In the genomic region with DNA sequence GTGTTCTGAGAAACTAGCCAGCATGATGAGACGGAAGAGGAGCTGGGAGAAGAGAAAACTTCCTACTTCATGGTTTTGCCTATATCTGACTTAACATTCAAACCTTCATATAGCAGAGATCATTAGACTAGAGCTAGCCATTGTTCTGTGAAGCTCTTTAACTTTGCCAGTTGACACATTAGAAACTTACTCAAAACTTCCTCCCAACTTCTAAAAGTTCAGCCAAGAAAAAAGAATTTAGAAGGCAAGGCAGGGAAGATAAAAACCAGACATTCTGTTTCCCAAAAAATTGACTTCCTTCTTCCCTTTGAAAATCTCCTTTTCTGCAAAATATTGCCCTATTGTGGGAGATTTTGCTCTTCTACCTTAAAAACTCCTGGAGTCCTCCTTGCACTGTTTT, we compare ENCODE assay signal across 14 cellular contexts.
"Had no signal": no experiment of that assay in that cellular context is flagged by ENCODE, and none has a peak within 500 bp of the region (broad histone marks: within the 10 kb centered on the region; RNA-seq: fewer than 3 reads in every experiment).

No MANE protein-coding gene starts in this region.

- H3K4me3 ChIP-seq: SJSA1 had no signal

- H3K27ac ChIP-seq: epithelial cell of prostate, SJSA1, VCaP had no signal

- ATAC-seq: activated T-cell treated with anti-CD3 and anti-CD28 coated beads, Interleukin-2, amount 50 U/mL, for 72 hours; left colon; stimulated activated naive CD8-positive, alpha-beta T cell treated with anti-CD3 and anti-CD28 coated beads, Interleukin-15, amount 100 ng/mL, for 72 hours had no signal

- H3K27me3 ChIP-seq: SJSA1 had no signal

- H3K9me3 ChIP-seq: SJSA1 had no signal

- H3K4me1 ChIP-seq: SJSA1 had no signal

- DNase-seq: activated CD4-positive, alpha-beta memory T cell treated with anti-CD3 and anti-CD28 coated beads, Interleukin-2, amount 10 ng/mL, durations not matched to agents 7 days and 5 days; activated CD8-positive, alpha-beta memory T cell treated with anti-CD3 and anti-CD28 coated beads, Interleukin-2, amount 50 U/mL, for 4 hours; activated naive CD4-positive, alpha-beta T cell; activated T-cell treated with anti-CD3 and anti-CD28 coated beads, Interleukin-2, amount 50 U/mL, for 72 hours; central memory CD4-positive, alpha-beta T cell; effector memory CD4-positive, alpha-beta T cell; stimulated activated CD4-positive, alpha-beta T cell treated with anti-CD3 and anti-CD28 coated beads, Interleukin-4, amount 100 ng/mL, for 4 hours; stimulated activated naive CD8-positive, alpha-beta T cell treated with anti-CD3 and anti-CD28 coated beads, Interleukin-15, amount 100 ng/mL, for 72 hours; SW 1271; T-helper 9 cell had no signal

- H3K36me3 ChIP-seq: SJSA1 had no signal
